1 cellular context compared by ENCODE assay signal in genomic region chr7:108226723-108227359, GRCh38.
TF ChIP-seq lines count a peak whose summit lies in the region.

No MANE protein-coding gene starts in this region.

TF ChIP-seq in K562, 482 proteins besides CTCF, POLR2A, EP300 and RAD21 (continued from another document and continues in another):
- TF ChIP-seq CREB5 (CRISPR knock-in tag; IDR thresholded peaks at IDR 0.05) (no peak), ADNP (tag; IDR thresholded peaks at IDR 0.05) (no peak), ASH1L (IDR thresholded peaks at IDR 0.05; ENCODE audit: borderline replicate concordance, low read depth, partially characterized antibody) (no peak), ZNF277 (CRISPR knock-in tag; IDR thresholded peaks at IDR 0.05; ENCODE audit: borderline replicate concordance) (no peak), THAP7 (CRISPR knock-in tag; IDR thresholded peaks at IDR 0.05) (no peak), SMARCB1 (IDR thresholded peaks at IDR 0.05; ENCODE audit: insufficient read length, low read depth) (no peak), ZFP1 (CRISPR knock-in tag; IDR thresholded peaks at IDR 0.05) (no peak), PRDM10 (IDR thresholded peaks at IDR 0.05; ENCODE audit: partially characterized antibody) (no peak), RHOXF2B (CRISPR knock-in tag; conservative IDR thresholded peaks at IDR 0.05) (no peak), HCFC1 (IDR thresholded peaks at IDR 0.05; ENCODE audit: low read depth, low read length) (no peak), SNIP1 (IDR thresholded peaks at IDR 0.05; ENCODE audit: low read depth) (no peak), REST (CRISPR knock-in tag; IDR thresholded peaks at IDR 0.05; ENCODE audit: low read depth) (no peak), ZNF174 (CRISPR knock-in tag; IDR thresholded peaks at IDR 0.05) (no peak), PURB (CRISPR knock-in tag; IDR thresholded peaks at IDR 0.05; ENCODE audit: low read depth) (no peak), MAFF (IDR thresholded peaks at IDR 0.05; ENCODE audit: low read length) (no peak), ZNF449 (CRISPR knock-in tag; IDR thresholded peaks at IDR 0.05) (no peak), PCBP2 (IDR thresholded peaks at IDR 0.05; ENCODE audit: low read depth, low read length, poor library complexity, severe bottlenecking) (no peak), ARHGAP35 (IDR thresholded peaks at IDR 0.05; ENCODE audit: partially characterized antibody) (no peak), ZNF121 (CRISPR knock-in tag; conservative IDR thresholded peaks at IDR 0.05) (no peak), KLF16 (IDR thresholded peaks at IDR 0.05) (no peak), ZNF639 (CRISPR knock-in tag; conservative IDR thresholded peaks at IDR 0.05 in 1 of 2, IDR thresholded peaks at IDR 0.05 in 1 of 2) (no peak), SMAD4 (CRISPR knock-in tag; conservative IDR thresholded peaks at IDR 0.05) (peak; percentile 39; the same call in 1 of the 2 replicates), E4F1 (CRISPR knock-in tag; IDR thresholded peaks at IDR 0.05; ENCODE audit: borderline replicate concordance) (no peak), ZNF57 (CRISPR knock-in tag; IDR thresholded peaks at IDR 0.05) (no peak), PTBP1 (IDR thresholded peaks at IDR 0.05; ENCODE audit: low read depth, low read length) (no peak), FOXK2 (conservative IDR thresholded peaks at IDR 0.05 in 1 of 2, IDR thresholded peaks at IDR 0.05 in 1 of 2; ENCODE audit: low read depth in 2 of 2) (no peak), ZKSCAN8 (CRISPR knock-in tag; IDR thresholded peaks at IDR 0.05) (no peak), KLF1 (tag; IDR thresholded peaks at IDR 0.05) (no peak), ZNF644 (tag; IDR thresholded peaks at IDR 0.05; ENCODE audit: low read depth) (no peak), MXD1 (CRISPR knock-in tag; IDR thresholded peaks at IDR 0.05; ENCODE audit: borderline replicate concordance, poor library complexity, severe bottlenecking) (no peak), ERF (CRISPR knock-in tag; IDR thresholded peaks at IDR 0.05) (no peak), ARID2 (IDR thresholded peaks at IDR 0.05) (no peak), NCOA1 (IDR thresholded peaks at IDR 0.05; ENCODE audit: low read depth) (no peak), YY1 (IDR thresholded peaks at IDR 0.05; ENCODE audit: borderline replicate concordance in 1 of 3, control insufficient read depth in 1 of 3, extremely low read depth in 1 of 3, insufficient read depth in 3 of 3, insufficient read length in 1 of 3, insufficient replicate concordance in 2 of 3, low read depth in 1 of 3, low read length in 2 of 3) (no peak), ZNF23 (CRISPR knock-in tag; IDR thresholded peaks at IDR 0.05) (peak; percentile 45; the same call in 1 of the 2 replicates), BCOR (IDR thresholded peaks at IDR 0.05) (no peak), NRF1 (conservative IDR thresholded peaks at IDR 0.05 in 1 of 2, IDR thresholded peaks at IDR 0.05 in 1 of 2) (peak; percentile 10 to 21; a peak in 2 of 4 replicates), MCM5 (IDR thresholded peaks at IDR 0.05; ENCODE audit: low read depth) (no peak), BCLAF1 (IDR thresholded peaks at IDR 0.05; ENCODE audit: borderline replicate concordance in 1 of 2, control insufficient read depth in 1 of 2, low read depth in 2 of 2, low read length in 1 of 2) (no peak), KDM4B (IDR thresholded peaks at IDR 0.05; ENCODE audit: borderline replicate concordance in 2 of 2, low read depth in 1 of 2) (no peak)
